Comparison of ENCODE assay signal across 8 cellular contexts in the genomic region with DNA sequence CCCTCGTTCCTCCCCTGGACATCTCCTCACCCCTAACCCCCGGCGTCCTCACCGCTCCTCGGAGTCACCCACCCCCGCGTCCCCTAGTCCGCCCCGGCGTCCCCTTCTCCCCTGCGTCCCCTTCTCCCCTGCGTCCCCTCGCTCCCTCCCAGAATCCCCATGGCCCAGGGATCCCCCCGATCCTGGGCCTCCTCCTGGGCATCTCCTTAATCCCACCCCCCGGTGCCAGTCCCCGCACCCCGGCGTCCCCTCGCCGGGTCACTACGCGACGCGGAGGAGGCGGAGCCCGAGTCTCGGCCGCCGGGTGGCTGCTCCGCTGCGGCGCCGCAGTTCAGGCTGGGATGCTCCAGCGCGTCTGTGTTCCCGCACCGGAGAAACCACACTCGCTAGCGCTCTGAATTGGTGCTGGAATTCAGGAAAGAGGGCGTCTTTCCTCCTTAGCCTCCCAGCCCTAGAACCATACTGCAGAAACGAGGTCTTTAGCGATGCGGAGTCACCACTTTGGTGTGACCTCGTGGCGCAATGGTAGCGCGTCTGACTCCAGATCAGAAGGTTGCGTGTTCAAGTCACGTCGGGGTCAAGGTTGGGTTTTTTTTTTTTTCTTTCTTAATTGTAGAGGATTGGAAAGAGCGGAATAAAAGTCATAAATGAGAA.
DNase-seq lines count a peak whose midpoint lies in the region; ATAC-seq lines count a peak whose summit lies in the region.

No MANE protein-coding gene starts in this region.

- H3K4me3 Mint-ChIP-seq in effector memory CD8-positive, alpha-beta T cell, result peak overlapping the region; percentile 93 to 98

- peak overlapping the region; percentile 100 for H3K27ac Mint-ChIP-seq in effector memory CD8-positive, alpha-beta T cell

- H3K27me3 Mint-ChIP-seq in effector memory CD8-positive, alpha-beta T cell, result peaks cover 0 to 9% of the 10 kb centered on the region in 2 donors

- H3K36me3 Mint-ChIP-seq in effector memory CD8-positive, alpha-beta T cell (ENCODE audit: insufficient read depth), result peaks cover 36% of the 10 kb centered on the region

- DNase-seq in AG08396 (ENCODE audit: low spot score), result peak; percentile 94
- DNase-seq in NCI-H82 (lab: John Stamatoyannopoulos, UW), result peak; percentile 95
- peak; percentile 68 to 93 (median 92) for DNase-seq in activated CD8-positive, alpha-beta memory T cell treated with anti-CD3 and anti-CD28 coated beads for 48 hours (ENCODE audit: low read depth in 2 of 3, low spot score in 2 of 3)
- peak; percentile 91 to 95 (median 91) for DNase-seq in effector memory CD8-positive, alpha-beta T cell
- peak; percentile 97 for DNase-seq in medulla oblongata (ENCODE audit: extremely low spot score)
- DNase-seq in stimulated activated CD4-positive, alpha-beta T cell treated with anti-CD3 and anti-CD28 coated beads, TNF-alpha, amount 100 ng/mL, for 4 hours (ENCODE audit: low read depth in 3 of 3), result peak; percentile 78 to 81 (median 79)

- H3K4me1 Mint-ChIP-seq in effector memory CD8-positive, alpha-beta T cell (ENCODE audit: low read depth in 2 of 2), result peaks cover 9 to 11% of the 10 kb centered on the region in 2 donors

- peak; percentile 60 for ATAC-seq in GM19025 (IDR thresholded peaks at IDR 0.05; ENCODE audit: low read depth, unreplicated experiment)
- peak; percentile 73 for ATAC-seq in HG03521 (IDR thresholded peaks at IDR 0.05; ENCODE audit: unreplicated experiment)
- peak; percentile 69 for ATAC-seq in effector memory CD8-positive, alpha-beta T cell (replicated peaks)

- H3K9me3 Mint-ChIP-seq in effector memory CD8-positive, alpha-beta T cell, result no peaks in the 10 kb centered on the region

Comparison
In these comparisons a context has a peak if more than half of its experiments do, and no peak if none do; other contexts are left out.
1. Peak in every context shown above with its lines: DNase-seq and ATAC-seq.